In genomic region chr18:75005622-75006021, GRCh38 we compare ENCODE assay signal across 21 cellular contexts.
DNase-seq lines count a peak whose midpoint lies in the region; ATAC-seq, FAIRE-seq and TF ChIP-seq lines count a peak whose summit lies in the region.
"Had no signal": no experiment of that assay in that cellular context is flagged by ENCODE, and none has a peak within 500 bp of the region (broad histone marks: within the 10 kb centered on the region; RNA-seq: fewer than 3 reads in every experiment).

No MANE protein-coding gene starts in this region.

- H3K4me2 ChIP-seq in astrocyte (ENCODE audit: low read length): no peak overlapping the region
- H3K4me2 ChIP-seq in PC-3 (ENCODE audit: low read length): no peak overlapping the region

- H3K27me3 ChIP-seq in astrocyte (ENCODE audit: insufficient read depth, low read length) (no peaks in the 10 kb centered on the region), upper lobe of right lung (no peaks in the 10 kb centered on the region), PC-3 (ENCODE audit: low read length) (no peaks in the 10 kb centered on the region)
- H3K27me3 ChIP-seq: BE2C, SJSA1 had no signal

- H3K4me3 ChIP-seq in astrocyte (ENCODE audit: insufficient read depth, low read depth, low read length) (no peak overlapping the region), fibroblast of the aortic adventitia (ENCODE audit: low read depth, low read length) (no peak overlapping the region), upper lobe of right lung (no peak overlapping the region), PC-3 (ENCODE audit: low read length) (no peak overlapping the region)
- H3K4me3 ChIP-seq: GM23248, HAP-1, SJSA1 had no signal

- H2AFZ ChIP-seq in astrocyte (ENCODE audit: low read depth, low read length) (no peak overlapping the region), PC-3 (ENCODE audit: low read length) (no peak overlapping the region)
- H2AFZ ChIP-seq: GM23248 had no signal

- CTCF ChIA-PET in PC-3 (lab: Charles Lee): no interaction called here

- POLR2A ChIA-PET in PC-3 (lab: Charles Lee; ENCODE audit: unreplicated experiment): interaction anchor here (0.7 kb wide), 1 partner anchor 10 kb away, joined by 5 read pairs; no protein-coding TSS in a partner anchor

- no peaks in the 10 kb centered on the region for H3K9me3 ChIP-seq in astrocyte (ENCODE audit: insufficient read depth, low read depth, low read length)
- no peaks in the 10 kb centered on the region for H3K9me3 ChIP-seq in upper lobe of right lung
- H3K9me3 ChIP-seq in PC-3 (ENCODE audit: low read length): no peaks in the 10 kb centered on the region
- H3K9me3 ChIP-seq: BE2C, HAP-1, SJSA1 had no signal

- ATAC-seq in left cardiac atrium (peak in 1 of 2 donors; percentile 55), upper lobe of right lung (peak; percentile 39), GM18498 (IDR thresholded peaks at IDR 0.05; ENCODE audit: unreplicated experiment) (no peak), PC-3 (no peak), GM18868 (IDR thresholded peaks at IDR 0.05; ENCODE audit: unreplicated experiment) (no peak)

- no TSS peak for BruUV-seq in PC-3 (replicated peaks; lab: Mats Ljungman, UMichigan)

- no peak for TF ChIP-seq CTCF in astrocyte (IDR thresholded peaks at IDR 0.05; ENCODE audit: insufficient read depth, low read depth, low read length)
- TF ChIP-seq CTCF in fibroblast of the aortic adventitia (IDR thresholded peaks at IDR 0.05; ENCODE audit: insufficient read depth, low read length): no peak
- no peak for TF ChIP-seq CTCF in upper lobe of right lung (IDR thresholded peaks at IDR 0.05)
- no peak for TF ChIP-seq CTCF in PC-3 (conservative IDR thresholded peaks at IDR 0.05; ENCODE audit: low read depth, low read length)

- H3K4me1 Mint-ChIP-seq in astrocyte (ENCODE audit: low read depth, unreplicated experiment): no peaks in the 10 kb centered on the region

- H3F3A ChIP-seq in PC-3 (ENCODE audit: low read length, unreplicated experiment): no peaks in the 10 kb centered on the region

- no peak overlapping the region for H3K4me3 Mint-ChIP-seq in astrocyte (ENCODE audit: unreplicated experiment)

- H3K9ac ChIP-seq in astrocyte (ENCODE audit: low read length) (no peak overlapping the region), PC-3 (ENCODE audit: low read length) (no peak overlapping the region)
- H3K9ac ChIP-seq: GM23248 had no signal

- H4K20me1 ChIP-seq in astrocyte (ENCODE audit: insufficient read depth, low read length) (no peaks in the 10 kb centered on the region), PC-3 (ENCODE audit: low read length) (no peaks in the 10 kb centered on the region)

- H3K27ac ChIP-seq in astrocyte (ENCODE audit: low read depth, low read length) (no peak overlapping the region), upper lobe of right lung (no peak overlapping the region), PC-3 (ENCODE audit: low read length) (no peak overlapping the region)
- H3K27ac ChIP-seq: GM23248, SJSA1 had no signal

- no peaks in the 10 kb centered on the region for H3K36me3 ChIP-seq in astrocyte (ENCODE audit: insufficient read depth, low read length)
- no peaks in the 10 kb centered on the region for H3K36me3 ChIP-seq in upper lobe of right lung
- H3K36me3 ChIP-seq in PC-3 (ENCODE audit: low read depth, low read length): no peaks in the 10 kb centered on the region
- H3K36me3 ChIP-seq: BE2C, HAP-1, SJSA1 had no signal

- H3K4me1 ChIP-seq in astrocyte (ENCODE audit: insufficient read depth, low read length): no peaks in the 10 kb centered on the region
- peaks cover 14% of the 10 kb centered on the region for H3K4me1 ChIP-seq in upper lobe of right lung
- H3K4me1 ChIP-seq in PC-3 (ENCODE audit: insufficient read depth, low read length): no peaks in the 10 kb centered on the region
- H3K4me1 ChIP-seq: BE2C, HAP-1, SJSA1 had no signal

- no peaks in the 10 kb centered on the region for H3K9me3 Mint-ChIP-seq in astrocyte (ENCODE audit: unreplicated experiment)

- H3K27ac Mint-ChIP-seq in astrocyte (ENCODE audit: unreplicated experiment): no peak overlapping the region

- no peak for FAIRE-seq in astrocyte (lab: Jason Lieb, UNC)
- FAIRE-seq: RCC 7860 had no signal

- intact Hi-C loops in left cardiac atrium (cut with DNase I): no loop called here
- intact Hi-C loops in cardiac septum (cut with DNase I): no loop called here
- intact Hi-C loops in upper lobe of right lung (cut with DNase I): no loop called here
- intact Hi-C loops in PC-3 (cut with micrococcal nuclease): no loop called here

- no peaks in the 10 kb centered on the region for H3K9me2 ChIP-seq in PC-3 (replicated peaks; ENCODE audit: low read length)

- peak; percentile 53 for DNase-seq in left cardiac atrium
- no peak for DNase-seq in cardiac septum (ENCODE audit: low spot score)
- peak; percentile 31 for DNase-seq in astrocyte (ENCODE audit: low read depth)
- peak; percentile 59 for DNase-seq in fibroblast of the aortic adventitia (ENCODE audit: low read depth)
- no peak for DNase-seq in upper lobe of right lung
- no peak for DNase-seq in PC-3
- DNase-seq: 8988T, BE2C, EL, GF-D8, GM23248, Karpas-422, NCI-H1694 treated with DMSO at 0.1 percent for 48 hours, NCI-H2081 treated with DMSO at 0.1 percent for 48 hours, NCI-H2171 treated with DMSO at 0.1 percent for 48 hours, NCI-H526 had no signal

- H3K79me2 ChIP-seq in astrocyte (ENCODE audit: insufficient read depth, low read length) (no peaks in the 10 kb centered on the region), PC-3 (ENCODE audit: low read length) (no peaks in the 10 kb centered on the region)

- no peaks in the 10 kb centered on the region for H3K27me3 Mint-ChIP-seq in astrocyte (ENCODE audit: low read depth, unreplicated experiment)

- H3K36me3 Mint-ChIP-seq in astrocyte (ENCODE audit: low read depth, unreplicated experiment): no peaks in the 10 kb centered on the region

Comparison
In these comparisons a context has a peak if more than half of its experiments do, and no peak if none do; other contexts are left out.
1. DNase-seq: peak in left cardiac atrium (single experiment), astrocyte (single experiment) and fibroblast of the aortic adventitia (single experiment); none in cardiac septum (single experiment), upper lobe of right lung (single experiment) and PC-3 (single experiment).